Comparison of ENCODE assay signal across 9 cellular contexts in genomic region chr5:159456722-159457462, GRCh38.
DNase-seq lines count a peak whose midpoint lies in the region; ATAC-seq and TF ChIP-seq lines count a peak whose summit lies in the region.
"Had no signal": no experiment of that assay in that cellular context is flagged by ENCODE, and none has a peak within 500 bp of the region (broad histone marks: within the 10 kb centered on the region; RNA-seq: fewer than 3 reads in every experiment).

No MANE protein-coding gene starts in this region.

- ATAC-seq in GM19468 (IDR thresholded peaks at IDR 0.05; ENCODE audit: extremely low read depth, unreplicated experiment) (peak; percentile 76), HG03460 (IDR thresholded peaks at IDR 0.05; ENCODE audit: unreplicated experiment) (peak; percentile 89)

- H3K9me3 ChIP-seq in suprapubic skin: no peaks in the 10 kb centered on the region
- H3K9me3 ChIP-seq: right lobe of liver had no signal

- H3K4me3 ChIP-seq in suprapubic skin: no peak overlapping the region
- H3K4me3 ChIP-seq: right lobe of liver had no signal

- DNase-seq in CD1c-positive myeloid dendritic cell (ENCODE audit: extremely low spot score) (peak; percentile 45), COLO668 (lab: John Stamatoyannopoulos, UW; ENCODE audit: unreplicated experiment) (no peak), suprapubic skin (ENCODE audit: low spot score in 2 of 2) (no peak), NCI-H446 (lab: John Stamatoyannopoulos, UW) (no peak)
- DNase-seq in activated T-helper 9 cell treated with anti-CD3 and anti-CD28 coated beads, Interleukin-2, amount 50 U/mL, for 16 hours (ENCODE audit: low read depth): peak; percentile 35
- DNase-seq in stimulated activated CD4-positive, alpha-beta T cell treated with anti-CD3 and anti-CD28 coated beads, Interleukin-4, amount 100 ng/mL, for 48 hours (ENCODE audit: low read depth in 2 of 2): peak; percentile 28 to 59
- DNase-seq: right lobe of liver had no signal

- no peaks in the 10 kb centered on the region for H3K27me3 ChIP-seq in suprapubic skin
- H3K27me3 ChIP-seq: right lobe of liver had no signal

- no peaks in the 10 kb centered on the region for H3K36me3 ChIP-seq in suprapubic skin
- H3K36me3 ChIP-seq: right lobe of liver had no signal

- H3K4me1 ChIP-seq in suprapubic skin: peaks cover 12% of the 10 kb centered on the region
- H3K4me1 ChIP-seq: right lobe of liver had no signal

- no peak overlapping the region for H3K27ac ChIP-seq in suprapubic skin
- H3K27ac ChIP-seq: right lobe of liver had no signal

- no peak for TF ChIP-seq CTCF in suprapubic skin (IDR thresholded peaks at IDR 0.05)

- TF ChIP-seq POLR2A in suprapubic skin (IDR thresholded peaks at IDR 0.05): no peak

- no peak for TF ChIP-seq EP300 in suprapubic skin (IDR thresholded peaks at IDR 0.05)

Comparison
In these comparisons a context has a peak if more than half of its experiments do, and no peak if none do; other contexts are left out.
1. DNase-seq: peak in CD1c-positive myeloid dendritic cell (single experiment), activated T-helper 9 cell treated with anti-CD3 and anti-CD28 coated beads, Interleukin-2, amount 50 U/mL, for 16 hours (single experiment) and stimulated activated CD4-positive, alpha-beta T cell treated with anti-CD3 and anti-CD28 coated beads, Interleukin-4, amount 100 ng/mL, for 48 hours (2 of 2); none in COLO668 (single experiment), suprapubic skin (0 of 2) and NCI-H446 (0 of 2).